8 cellular contexts compared by ENCODE assay signal in genomic region chr10:117442944-117443676, GRCh38.
DNase-seq lines count a peak whose midpoint lies in the region; ATAC-seq and TF ChIP-seq lines count a peak whose summit lies in the region.

No MANE protein-coding gene starts in this region.

- H3K27ac ChIP-seq in HEK293 (ENCODE audit: extremely low read depth, low read depth, low read length) (no peak overlapping the region), left lung (peak overlapping the region in 1 of 2 donors; percentile 67)

- CTCF ChIA-PET in HEK293 (lab: Yijun Ruan, JAX): interaction anchor here (0.5 to 2.6 kb wide), 56 partner anchors 9 to 1768 kb away, joined by 3 to 65 read pairs (median 4); no protein-coding TSS in a partner anchor

- H3K9me3 ChIP-seq in HEK293 (ENCODE audit: control insufficient read depth, insufficient read depth, low read depth, low read length): no peaks in the 10 kb centered on the region
- H3K9me3 ChIP-seq in left lung: no peaks in the 10 kb centered on the region

- H3K36me3 ChIP-seq in HEK293 (ENCODE audit: control insufficient read depth in 2 of 2, insufficient read depth in 1 of 2, low read length in 2 of 2): no peaks in the 10 kb centered on the region
- H3K36me3 ChIP-seq in left lung: no peaks in the 10 kb centered on the region

- peak; percentile 95 for ATAC-seq in left lung
- ATAC-seq in HG02763 (IDR thresholded peaks at IDR 0.05; ENCODE audit: unreplicated experiment): no peak

- H3K4me1 ChIP-seq in HEK293 (ENCODE audit: control insufficient read depth, insufficient read depth, low read length) (peaks cover 7% of the 10 kb centered on the region), left lung (peaks cover 0 to 22% of the 10 kb centered on the region in 2 donors)

- no peak overlapping the region for H3K4me3 ChIP-seq in HEK293 (ENCODE audit: low read depth, low read length)
- H3K4me3 ChIP-seq in choroid plexus epithelial cell (ENCODE audit: low read depth, low read length): peak overlapping the region; percentile 37
- H3K4me3 ChIP-seq in left lung: no peak overlapping the region

- TF ChIP-seq CTCF in HEK293 (tag by site-specific recombination; IDR thresholded peaks at IDR 0.05): peak; percentile 90
- TF ChIP-seq CTCF in choroid plexus epithelial cell (conservative IDR thresholded peaks at IDR 0.05; ENCODE audit: low read depth, low read length): peak; percentile 89
- peak; percentile 85 to 94 for TF ChIP-seq CTCF in left lung (IDR thresholded peaks at IDR 0.05)

- POLR2A ChIA-PET in HEK293 (lab: Yijun Ruan, JAX): interaction anchor here (0.5 to 1.5 kb wide), 5 partner anchors 15 to 69 kb away, joined by 3 to 5 read pairs (median 3); no protein-coding TSS in a partner anchor

- peak; percentile 85 for DNase-seq in GM04504 (ENCODE audit: low read depth)
- peak; percentile 14 for DNase-seq in NCI-H1436 treated with DMSO at 0.1 percent for 48 hours (lab: John Stamatoyannopoulos, UW)
- DNase-seq in activated CD4-positive, alpha-beta T cell treated with anti-CD3 and anti-CD28 coated beads for 24 hours (ENCODE audit: low read depth in 2 of 2): peak; percentile 16 to 40
- peak; percentile 81 for DNase-seq in choroid plexus epithelial cell (ENCODE audit: low read depth)
- peak; percentile 77 to 95 for DNase-seq in left lung
- DNase-seq in stimulated activated CD4-positive, alpha-beta T cell treated with anti-CD3 and anti-CD28 coated beads, Interleukin-2, amount 100 ng/mL, for 48 hours: peak; percentile 41 to 59

- peaks cover 0 to 4% of the 10 kb centered on the region in 2 donors for H3K27me3 ChIP-seq in left lung

- intact Hi-C loops in left lung (cut with DNase I): no loop called here

TF ChIP-seq in HEK293, 187 proteins besides CTCF, POLR2A, EP300 and RAD21 (continues in another document):
- TF ChIP-seq ZNF24 (tag by site-specific recombination; IDR thresholded peaks at IDR 0.05): no peak
- TF ChIP-seq ZNF785 (tag by site-specific recombination; IDR thresholded peaks at IDR 0.05): no peak
- no peak for TF ChIP-seq SP3 (tag by site-specific recombination; IDR thresholded peaks at IDR 0.05)
- TF ChIP-seq ZNF664 (tag by site-specific recombination; IDR thresholded peaks at IDR 0.05): no peak
- no peak for TF ChIP-seq MYNN (tag by site-specific recombination; IDR thresholded peaks at IDR 0.05; ENCODE audit: borderline replicate concordance)
- TF ChIP-seq ZNF692 (tag by site-specific recombination; IDR thresholded peaks at IDR 0.05): 0 out of 2 replicates have a peak, but pooled peaks have one; percentile 24
- no peak for TF ChIP-seq ZNF350 (tag by site-specific recombination; IDR thresholded peaks at IDR 0.05)
- TF ChIP-seq ZNF530 (tag by site-specific recombination; IDR thresholded peaks at IDR 0.05; ENCODE audit: low read depth): no peak
- TF ChIP-seq HIC1 (tag by site-specific recombination; IDR thresholded peaks at IDR 0.05): no peak
- peak; percentile 96 for TF ChIP-seq PRDM1 (tag by site-specific recombination; IDR thresholded peaks at IDR 0.05)
- peak; percentile 54; the same call in 1 of the 2 replicates for TF ChIP-seq ZNF580 (tag by site-specific recombination; IDR thresholded peaks at IDR 0.05)
- TF ChIP-seq ZNF624 (tag by site-specific recombination; IDR thresholded peaks at IDR 0.05): no peak
- TF ChIP-seq GLIS2 (tag by site-specific recombination; IDR thresholded peaks at IDR 0.05): peak; percentile 60
- TF ChIP-seq ZNF140 (tag by site-specific recombination; IDR thresholded peaks at IDR 0.05): no peak
- TF ChIP-seq EGR2 (tag by site-specific recombination; IDR thresholded peaks at IDR 0.05; ENCODE audit: low read depth): no peak
- no peak for TF ChIP-seq ZNF555 (tag by site-specific recombination; conservative IDR thresholded peaks at IDR 0.05)
- peak; percentile 30; the same call in 1 of the 2 replicates for TF ChIP-seq SP2 (tag by site-specific recombination; IDR thresholded peaks at IDR 0.05)
- no peak for TF ChIP-seq ZNF169 (tag by site-specific recombination; IDR thresholded peaks at IDR 0.05)
- TF ChIP-seq ZBTB1 (tag by site-specific recombination; IDR thresholded peaks at IDR 0.05): no peak
- no peak for TF ChIP-seq ZNF26 (tag by site-specific recombination; IDR thresholded peaks at IDR 0.05)
- peak; percentile 65 for TF ChIP-seq ZNF654 (tag by site-specific recombination; IDR thresholded peaks at IDR 0.05; ENCODE audit: low read depth)
- no peak for TF ChIP-seq ZNF544 (tag by site-specific recombination; IDR thresholded peaks at IDR 0.05)
- no peak for TF ChIP-seq ZNF398 (tag by site-specific recombination; IDR thresholded peaks at IDR 0.05)
- TF ChIP-seq ZSCAN30 (tag by site-specific recombination; IDR thresholded peaks at IDR 0.05): peak; percentile 53; the same call in 1 of the 2 replicates
- TF ChIP-seq KLF8 (tag by site-specific recombination; IDR thresholded peaks at IDR 0.05): no peak
- TF ChIP-seq ZNF311 (tag by site-specific recombination; IDR thresholded peaks at IDR 0.05; ENCODE audit: borderline replicate concordance): no peak
- TF ChIP-seq ZNF514 (tag by site-specific recombination; IDR thresholded peaks at IDR 0.05): no peak
- TF ChIP-seq ZNF560 (tag by site-specific recombination; IDR thresholded peaks at IDR 0.05; ENCODE audit: borderline replicate concordance): no peak
- TF ChIP-seq IKZF3 (tag by site-specific recombination; IDR thresholded peaks at IDR 0.05): peak; percentile 90
- TF ChIP-seq ZNF121 (tag by site-specific recombination; IDR thresholded peaks at IDR 0.05): no peak
- TF ChIP-seq ZNF132 (tag by site-specific recombination; IDR thresholded peaks at IDR 0.05; ENCODE audit: borderline replicate concordance): no peak

Comparison
In these comparisons a context has a peak if more than half of its experiments do, and no peak if none do; other contexts are left out.
1. DNase-seq: peak in every context shown above with its lines; median percentile 86 in left lung; 85 in GM04504; 81 in choroid plexus epithelial cell; 50 in stimulated activated CD4-positive, alpha-beta T cell treated with anti-CD3 and anti-CD28 coated beads, Interleukin-2, amount 100 ng/mL, for 48 hours; 28 in activated CD4-positive, alpha-beta T cell treated with anti-CD3 and anti-CD28 coated beads for 24 hours; 14 in NCI-H1436 treated with DMSO at 0.1 percent for 48 hours.